ENCODE assay signal across 1 cellular context in the genomic region with DNA sequence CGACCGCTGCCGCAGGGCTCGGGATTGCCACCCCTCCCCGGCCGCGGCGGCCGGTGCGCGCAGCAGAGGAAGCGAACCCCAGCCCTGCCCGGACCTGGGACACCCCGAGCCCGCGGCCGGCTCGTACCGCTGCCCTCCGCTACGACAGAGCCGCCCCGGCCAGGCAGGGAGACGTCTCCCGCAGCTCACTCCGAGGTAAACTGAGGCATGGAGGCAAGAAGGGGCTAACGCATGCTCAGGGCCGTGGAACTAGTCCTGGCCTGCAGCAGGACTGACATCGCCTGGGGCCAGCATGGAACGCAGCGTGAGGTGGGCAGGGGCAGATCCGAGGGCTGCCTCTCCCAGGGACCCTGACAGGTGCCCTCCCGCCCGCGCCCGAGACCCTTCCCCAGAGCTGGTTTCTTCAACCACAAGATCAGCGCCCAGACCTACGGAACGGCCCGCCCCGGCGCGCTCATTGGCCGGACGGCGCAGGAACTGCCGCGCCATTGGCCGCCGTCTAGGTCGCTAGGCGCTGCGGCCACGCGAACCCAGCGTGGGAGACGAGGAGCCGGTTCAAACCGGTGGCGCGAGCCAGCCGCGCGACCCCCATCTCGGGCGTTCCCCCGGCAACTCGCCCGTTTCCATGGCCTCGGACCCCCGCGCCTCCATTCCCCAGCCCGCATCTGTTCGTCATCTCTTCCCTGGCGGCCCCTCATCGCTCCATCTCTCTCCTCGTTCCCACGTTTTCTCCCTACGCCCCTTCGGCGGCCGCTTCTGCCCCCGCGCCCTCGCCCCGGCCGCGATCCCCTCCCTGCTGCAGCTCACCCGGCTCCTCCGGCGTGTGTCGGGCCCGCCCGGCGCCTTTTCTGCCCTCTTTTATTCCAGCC.
TF ChIP-seq lines count a peak whose summit lies in the region.

A gene (minus strand): TSS at position 848 of the 869 bp plus-strand sequence. CDS start 960 bp downstream, outside the sequence.

TF ChIP-seq in H1, 55 proteins besides CTCF, POLR2A, EP300 and RAD21 (continued from another document):
- TF ChIP-seq, protein P1, sequence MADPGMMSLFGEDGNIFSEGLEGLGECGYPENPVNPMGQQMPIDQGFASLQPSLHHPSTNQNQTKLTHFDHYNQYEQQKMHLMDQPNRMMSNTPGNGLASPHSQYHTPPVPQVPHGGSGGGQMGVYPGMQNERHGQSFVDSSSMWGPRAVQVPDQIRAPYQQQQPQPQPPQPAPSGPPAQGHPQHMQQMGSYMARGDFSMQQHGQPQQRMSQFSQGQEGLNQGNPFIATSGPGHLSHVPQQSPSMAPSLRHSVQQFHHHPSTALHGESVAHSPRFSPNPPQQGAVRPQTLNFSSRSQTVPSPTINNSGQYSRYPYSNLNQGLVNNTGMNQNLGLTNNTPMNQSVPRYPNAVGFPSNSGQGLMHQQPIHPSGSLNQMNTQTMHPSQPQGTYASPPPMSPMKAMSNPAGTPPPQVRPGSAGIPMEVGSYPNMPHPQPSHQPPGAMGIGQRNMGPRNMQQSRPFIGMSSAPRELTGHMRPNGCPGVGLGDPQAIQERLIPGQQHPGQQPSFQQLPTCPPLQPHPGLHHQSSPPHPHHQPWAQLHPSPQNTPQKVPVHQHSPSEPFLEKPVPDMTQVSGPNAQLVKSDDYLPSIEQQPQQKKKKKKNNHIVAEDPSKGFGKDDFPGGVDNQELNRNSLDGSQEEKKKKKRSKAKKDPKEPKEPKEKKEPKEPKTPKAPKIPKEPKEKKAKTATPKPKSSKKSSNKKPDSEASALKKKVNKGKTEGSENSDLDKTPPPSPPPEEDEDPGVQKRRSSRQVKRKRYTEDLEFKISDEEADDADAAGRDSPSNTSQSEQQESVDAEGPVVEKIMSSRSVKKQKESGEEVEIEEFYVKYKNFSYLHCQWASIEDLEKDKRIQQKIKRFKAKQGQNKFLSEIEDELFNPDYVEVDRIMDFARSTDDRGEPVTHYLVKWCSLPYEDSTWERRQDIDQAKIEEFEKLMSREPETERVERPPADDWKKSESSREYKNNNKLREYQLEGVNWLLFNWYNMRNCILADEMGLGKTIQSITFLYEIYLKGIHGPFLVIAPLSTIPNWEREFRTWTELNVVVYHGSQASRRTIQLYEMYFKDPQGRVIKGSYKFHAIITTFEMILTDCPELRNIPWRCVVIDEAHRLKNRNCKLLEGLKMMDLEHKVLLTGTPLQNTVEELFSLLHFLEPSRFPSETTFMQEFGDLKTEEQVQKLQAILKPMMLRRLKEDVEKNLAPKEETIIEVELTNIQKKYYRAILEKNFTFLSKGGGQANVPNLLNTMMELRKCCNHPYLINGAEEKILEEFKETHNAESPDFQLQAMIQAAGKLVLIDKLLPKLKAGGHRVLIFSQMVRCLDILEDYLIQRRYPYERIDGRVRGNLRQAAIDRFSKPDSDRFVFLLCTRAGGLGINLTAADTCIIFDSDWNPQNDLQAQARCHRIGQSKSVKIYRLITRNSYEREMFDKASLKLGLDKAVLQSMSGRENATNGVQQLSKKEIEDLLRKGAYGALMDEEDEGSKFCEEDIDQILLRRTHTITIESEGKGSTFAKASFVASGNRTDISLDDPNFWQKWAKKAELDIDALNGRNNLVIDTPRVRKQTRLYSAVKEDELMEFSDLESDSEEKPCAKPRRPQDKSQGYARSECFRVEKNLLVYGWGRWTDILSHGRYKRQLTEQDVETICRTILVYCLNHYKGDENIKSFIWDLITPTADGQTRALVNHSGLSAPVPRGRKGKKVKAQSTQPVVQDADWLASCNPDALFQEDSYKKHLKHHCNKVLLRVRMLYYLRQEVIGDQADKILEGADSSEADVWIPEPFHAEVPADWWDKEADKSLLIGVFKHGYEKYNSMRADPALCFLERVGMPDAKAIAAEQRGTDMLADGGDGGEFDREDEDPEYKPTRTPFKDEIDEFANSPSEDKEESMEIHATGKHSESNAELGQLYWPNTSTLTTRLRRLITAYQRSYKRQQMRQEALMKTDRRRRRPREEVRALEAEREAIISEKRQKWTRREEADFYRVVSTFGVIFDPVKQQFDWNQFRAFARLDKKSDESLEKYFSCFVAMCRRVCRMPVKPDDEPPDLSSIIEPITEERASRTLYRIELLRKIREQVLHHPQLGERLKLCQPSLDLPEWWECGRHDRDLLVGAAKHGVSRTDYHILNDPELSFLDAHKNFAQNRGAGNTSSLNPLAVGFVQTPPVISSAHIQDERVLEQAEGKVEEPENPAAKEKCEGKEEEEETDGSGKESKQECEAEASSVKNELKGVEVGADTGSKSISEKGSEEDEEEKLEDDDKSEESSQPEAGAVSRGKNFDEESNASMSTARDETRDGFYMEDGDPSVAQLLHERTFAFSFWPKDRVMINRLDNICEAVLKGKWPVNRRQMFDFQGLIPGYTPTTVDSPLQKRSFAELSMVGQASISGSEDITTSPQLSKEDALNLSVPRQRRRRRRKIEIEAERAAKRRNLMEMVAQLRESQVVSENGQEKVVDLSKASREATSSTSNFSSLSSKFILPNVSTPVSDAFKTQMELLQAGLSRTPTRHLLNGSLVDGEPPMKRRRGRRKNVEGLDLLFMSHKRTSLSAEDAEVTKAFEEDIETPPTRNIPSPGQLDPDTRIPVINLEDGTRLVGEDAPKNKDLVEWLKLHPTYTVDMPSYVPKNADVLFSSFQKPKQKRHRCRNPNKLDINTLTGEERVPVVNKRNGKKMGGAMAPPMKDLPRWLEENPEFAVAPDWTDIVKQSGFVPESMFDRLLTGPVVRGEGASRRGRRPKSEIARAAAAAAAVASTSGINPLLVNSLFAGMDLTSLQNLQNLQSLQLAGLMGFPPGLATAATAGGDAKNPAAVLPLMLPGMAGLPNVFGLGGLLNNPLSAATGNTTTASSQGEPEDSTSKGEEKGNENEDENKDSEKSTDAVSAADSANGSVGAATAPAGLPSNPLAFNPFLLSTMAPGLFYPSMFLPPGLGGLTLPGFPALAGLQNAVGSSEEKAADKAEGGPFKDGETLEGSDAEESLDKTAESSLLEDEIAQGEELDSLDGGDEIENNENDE (IDR thresholded peaks at IDR 0.05; ENCODE audit: insufficient replicate concordance, low read length): no peak
- TF ChIP-seq, protein P2, sequence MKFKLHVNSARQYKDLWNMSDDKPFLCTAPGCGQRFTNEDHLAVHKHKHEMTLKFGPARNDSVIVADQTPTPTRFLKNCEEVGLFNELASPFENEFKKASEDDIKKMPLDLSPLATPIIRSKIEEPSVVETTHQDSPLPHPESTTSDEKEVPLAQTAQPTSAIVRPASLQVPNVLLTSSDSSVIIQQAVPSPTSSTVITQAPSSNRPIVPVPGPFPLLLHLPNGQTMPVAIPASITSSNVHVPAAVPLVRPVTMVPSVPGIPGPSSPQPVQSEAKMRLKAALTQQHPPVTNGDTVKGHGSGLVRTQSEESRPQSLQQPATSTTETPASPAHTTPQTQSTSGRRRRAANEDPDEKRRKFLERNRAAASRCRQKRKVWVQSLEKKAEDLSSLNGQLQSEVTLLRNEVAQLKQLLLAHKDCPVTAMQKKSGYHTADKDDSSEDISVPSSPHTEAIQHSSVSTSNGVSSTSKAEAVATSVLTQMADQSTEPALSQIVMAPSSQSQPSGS (IDR thresholded peaks at IDR 0.05; ENCODE audit: low read length): no peak
- TF ChIP-seq HDAC2 (IDR thresholded peaks at IDR 0.05; ENCODE audit: borderline replicate concordance in 1 of 2, low read depth in 2 of 2, low read length in 2 of 2): peak in 1 of 2 experiments; percentile 49; a peak in 1 of 4 replicates
- TF ChIP-seq CHD2 (IDR thresholded peaks at IDR 0.05; ENCODE audit: low read length): peak; percentile 51; the same call in 1 of the 2 replicates
- no peak for TF ChIP-seq TCF12 (IDR thresholded peaks at IDR 0.05; ENCODE audit: low read depth, low read length)
- peak; percentile 87 to 89; a peak in 3 of 4 replicates for TF ChIP-seq SIN3A (conservative IDR thresholded peaks at IDR 0.05 in 1 of 2, IDR thresholded peaks at IDR 0.05 in 1 of 2; ENCODE audit: low read depth in 1 of 2, low read length in 2 of 2)
- no peak for TF ChIP-seq ASH2L (IDR thresholded peaks at IDR 0.05; ENCODE audit: low read length)
- no peak for TF ChIP-seq BRCA1 (IDR thresholded peaks at IDR 0.05; ENCODE audit: low read depth, low read length)
- TF ChIP-seq RNF2 (IDR thresholded peaks at IDR 0.05; ENCODE audit: borderline replicate concordance, low read depth, low read length, missing control alignments, poor library complexity, severe bottlenecking): no peak
- TF ChIP-seq GABPA (IDR thresholded peaks at IDR 0.05; ENCODE audit: borderline replicate concordance, insufficient read depth, low read length): 0 out of 2 replicates have a peak, but pooled peaks have one; percentile 19
- 0 out of 2 replicates have a peak, but pooled peaks have one; percentile 26 for TF ChIP-seq CREB1 (IDR thresholded peaks at IDR 0.05)
- no peak; the same call in 1 of the 2 replicates for TF ChIP-seq JUN (IDR thresholded peaks at IDR 0.05; ENCODE audit: low read depth, low read length)
- no peak for TF ChIP-seq YY1 (IDR thresholded peaks at IDR 0.05; ENCODE audit: low read depth, low read length)
- TF ChIP-seq TAF1 (IDR thresholded peaks at IDR 0.05; ENCODE audit: low read depth, low read length): no peak; the same call in 1 of the 2 replicates
- no peak for TF ChIP-seq SIX5 (IDR thresholded peaks at IDR 0.05; ENCODE audit: low read depth, low read length)
- TF ChIP-seq SP4 (IDR thresholded peaks at IDR 0.05; ENCODE audit: low read length): peak; percentile 27; the same call in 1 of the 2 replicates
- TF ChIP-seq KDM4A (IDR thresholded peaks at IDR 0.05; ENCODE audit: low read depth, low read length, severe bottlenecking): peak; percentile 89
- no peak for TF ChIP-seq CEBPB (IDR thresholded peaks at IDR 0.05; ENCODE audit: low read depth, low read length)
- TF ChIP-seq, protein P3, sequence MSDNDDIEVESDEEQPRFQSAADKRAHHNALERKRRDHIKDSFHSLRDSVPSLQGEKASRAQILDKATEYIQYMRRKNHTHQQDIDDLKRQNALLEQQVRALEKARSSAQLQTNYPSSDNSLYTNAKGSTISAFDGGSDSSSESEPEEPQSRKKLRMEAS (IDR thresholded peaks at IDR 0.05): peak; percentile 64
- TF ChIP-seq NRF1 (IDR thresholded peaks at IDR 0.05; ENCODE audit: low read depth, low read length): no peak
- TF ChIP-seq CBX8 (IDR thresholded peaks at IDR 0.05; ENCODE audit: borderline replicate concordance, low read depth, low read length): no peak
- no peak for TF ChIP-seq FOSL1 (IDR thresholded peaks at IDR 0.05; ENCODE audit: insufficient read depth, low read depth, low read length)
- peak; percentile 61; the same call in 1 of the 2 replicates for TF ChIP-seq RBBP5 (IDR thresholded peaks at IDR 0.05; ENCODE audit: borderline replicate concordance, low read depth, low read length)
- peak; percentile 75 for TF ChIP-seq SP1 (IDR thresholded peaks at IDR 0.05; ENCODE audit: low read depth, low read length)
- 0 out of 2 replicates have a peak, but pooled peaks have one; percentile 39 for TF ChIP-seq POLR2AphosphoS5 (IDR thresholded peaks at IDR 0.05; ENCODE audit: low read depth, low read length)
- no peak for TF ChIP-seq SIRT6 (IDR thresholded peaks at IDR 0.05; ENCODE audit: low read length)
- TF ChIP-seq, protein P4, sequence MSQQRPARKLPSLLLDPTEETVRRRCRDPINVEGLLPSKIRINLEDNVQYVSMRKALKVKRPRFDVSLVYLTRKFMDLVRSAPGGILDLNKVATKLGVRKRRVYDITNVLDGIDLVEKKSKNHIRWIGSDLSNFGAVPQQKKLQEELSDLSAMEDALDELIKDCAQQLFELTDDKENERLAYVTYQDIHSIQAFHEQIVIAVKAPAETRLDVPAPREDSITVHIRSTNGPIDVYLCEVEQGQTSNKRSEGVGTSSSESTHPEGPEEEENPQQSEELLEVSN (IDR thresholded peaks at IDR 0.05): peak; percentile 42
- TF ChIP-seq SP2 (IDR thresholded peaks at IDR 0.05; ENCODE audit: low read length): no peak; the same call in 1 of the 2 replicates
